17 cellular contexts compared by ENCODE assay signal in the genomic region with DNA sequence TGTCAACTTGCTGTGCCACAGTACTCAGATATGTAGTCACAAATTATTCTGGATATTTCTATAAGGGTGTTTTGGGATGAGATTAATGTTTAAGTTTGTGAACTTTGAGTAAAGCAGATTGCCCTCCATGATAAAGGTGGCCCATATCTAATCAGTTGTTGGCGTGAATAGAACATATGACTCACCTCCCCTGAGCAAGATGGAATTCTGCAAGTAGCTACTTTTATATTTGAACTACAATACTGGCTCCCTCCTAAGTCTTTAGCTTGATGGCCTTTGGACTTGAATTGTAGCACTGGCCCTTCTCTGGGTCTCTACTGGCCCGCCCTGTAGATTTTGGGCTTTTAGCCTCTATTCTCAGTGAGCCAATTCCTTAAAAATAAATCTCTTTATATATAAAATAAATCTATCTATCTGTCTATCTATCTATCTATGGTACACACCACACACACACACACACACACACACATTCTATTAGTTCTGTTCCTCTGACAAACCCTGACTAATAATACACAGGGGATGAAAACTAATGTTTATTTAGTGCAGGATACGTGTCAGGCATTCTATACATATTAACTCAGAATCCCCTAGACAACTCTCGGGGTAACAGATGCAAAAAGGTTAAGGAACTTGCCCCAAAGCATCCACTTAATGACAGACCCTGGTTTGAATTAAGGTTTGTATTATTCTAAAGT. TPM values are rescaled to one million over a fixed set of nuclear protein-coding genes. Genes with fewer than 3 reads are reported as not detected.
DNase-seq lines count a peak whose midpoint lies in the region; ATAC-seq and TF ChIP-seq lines count a peak whose summit lies in the region.
"Had no signal": no experiment of that assay in that cellular context is flagged by ENCODE, and none has a peak within 500 bp of the region (broad histone marks: within the 10 kb centered on the region; RNA-seq: fewer than 3 reads in every experiment).

No MANE protein-coding gene starts in this region.

- POLR2A ChIA-PET in Caco-2 (lab: Charles Lee) (no interaction called here), IMR-90 (lab: Charles Lee; ENCODE audit: unreplicated experiment) (no interaction called here)
- POLR2A ChIA-PET in naive thymus-derived CD4-positive, alpha-beta T cell (lab: Charles Lee) = no interaction called here

- intact Hi-C loops in Caco-2 (cut with micrococcal nuclease; ENCODE audit: unreplicated experiment) (no loop called here), IMR-90 (cut with micrococcal nuclease) (no loop called here), lower lobe of right lung (cut with DNase I) (no loop called here)
- intact Hi-C loops in naive thymus-derived CD4-positive, alpha-beta T cell (cut with micrococcal nuclease) = no loop called here

- H3K4me1 ChIP-seq in Caco-2 = peaks cover 70% of the 10 kb centered on the region
- peaks cover 3% of the 10 kb centered on the region; the same call in 1 of the 2 replicates for H3K4me1 ChIP-seq in IMR-90 (ENCODE audit: control insufficient read depth, insufficient read depth, low read length)
- no peaks in the 10 kb centered on the region for H3K4me1 ChIP-seq in lower lobe of right lung
- no peaks in the 10 kb centered on the region for H3K4me1 ChIP-seq in Peyer's patch
- no peaks in the 10 kb centered on the region for H3K4me1 ChIP-seq in naive thymus-derived CD4-positive, alpha-beta T cell (ENCODE audit: control insufficient read depth in 2 of 2, insufficient read depth in 2 of 2, low read length in 2 of 2)
- H3K4me1 ChIP-seq: right lobe of liver had no signal

- H3K14ac ChIP-seq in IMR-90 (replicated peaks; ENCODE audit: low read depth, low read length) = no peak overlapping the region; the same call in 1 of the 2 replicates

- no peak overlapping the region for H3K23ac ChIP-seq in IMR-90 (ENCODE audit: low read depth, low read length)

- H2AFZ ChIP-seq in IMR-90 (replicated peaks; ENCODE audit: low read length, poor library complexity) = no peak overlapping the region

- no peak overlapping the region for H2AK9ac ChIP-seq in IMR-90 (replicated peaks; ENCODE audit: low read depth, low read length, poor library complexity)

- H3K9me3 ChIP-seq in Caco-2 = peaks cover 4% of the 10 kb centered on the region; the same call in 1 of the 2 replicates
- H3K9me3 ChIP-seq in IMR-90 (ENCODE audit: control insufficient read depth, insufficient read depth, low read length) = no peaks in the 10 kb centered on the region
- no peaks in the 10 kb centered on the region for H3K9me3 ChIP-seq in lower lobe of right lung
- H3K9me3 ChIP-seq in Peyer's patch = no peaks in the 10 kb centered on the region
- H3K9me3 ChIP-seq in naive thymus-derived CD4-positive, alpha-beta T cell (ENCODE audit: control insufficient read depth in 2 of 3, low read length in 3 of 3) = no peaks in the 10 kb centered on the region
- H3K9me3 ChIP-seq: right lobe of liver had no signal

- H3K27ac ChIP-seq in IMR-90 (ENCODE audit: insufficient read depth, low read length) (no peak overlapping the region), lower lobe of right lung (peak overlapping the region; percentile 18), Peyer's patch (no peak overlapping the region)
- no peak overlapping the region for H3K27ac ChIP-seq in naive thymus-derived CD4-positive, alpha-beta T cell (ENCODE audit: low read depth, low read length)
- H3K27ac ChIP-seq: dorsolateral prefrontal cortex, right lobe of liver had no signal

- no TSS peak for BruUV-seq in Caco-2 (replicated peaks; lab: Mats Ljungman, UMichigan)
- no TSS peak for BruUV-seq in IMR-90 (replicated peaks; lab: Mats Ljungman, UMichigan)

- H2AK5ac ChIP-seq in IMR-90 (ENCODE audit: low read depth, low read length) = no peak overlapping the region

- H3K27me3 ChIP-seq in Caco-2 (replicated peaks; ENCODE audit: control insufficient read depth, insufficient read depth, low read length) (no peaks in the 10 kb centered on the region), IMR-90 (ENCODE audit: control insufficient read depth, insufficient read depth, low read length) (no peaks in the 10 kb centered on the region), lower lobe of right lung (ENCODE audit: low read depth) (no peaks in the 10 kb centered on the region), Peyer's patch (no peaks in the 10 kb centered on the region)
- H3K27me3 ChIP-seq in naive thymus-derived CD4-positive, alpha-beta T cell (ENCODE audit: control insufficient read depth in 2 of 2, insufficient read depth in 2 of 2, low read length in 2 of 2) = no peaks in the 10 kb centered on the region
- H3K27me3 ChIP-seq: dorsolateral prefrontal cortex, right lobe of liver had no signal

- H3K36me3 ChIP-seq in Caco-2 (ENCODE audit: control insufficient read depth, insufficient read depth, low read length) = no peaks in the 10 kb centered on the region
- H3K36me3 ChIP-seq in IMR-90 (ENCODE audit: control insufficient read depth, insufficient read depth, low read length) = no peaks in the 10 kb centered on the region
- no peaks in the 10 kb centered on the region for H3K36me3 ChIP-seq in lower lobe of right lung
- H3K36me3 ChIP-seq in Peyer's patch = no peaks in the 10 kb centered on the region
- no peaks in the 10 kb centered on the region for H3K36me3 ChIP-seq in naive thymus-derived CD4-positive, alpha-beta T cell (ENCODE audit: control insufficient read depth in 2 of 3, insufficient read depth in 3 of 3, low read length in 3 of 3)
- H3K36me3 ChIP-seq: right lobe of liver had no signal

- H3K4ac ChIP-seq in IMR-90 (ENCODE audit: low read depth, low read length) = no peak overlapping the region

- H4K8ac ChIP-seq in IMR-90 (ENCODE audit: low read depth in 2 of 2, low read length in 2 of 2) = no peak overlapping the region

- TF ChIP-seq RAD21 in IMR-90 (IDR thresholded peaks at IDR 0.05; ENCODE audit: low read length) = no peak

- H3K27ac Mint-ChIP-seq in Caco-2 (ENCODE audit: unreplicated experiment) = peak overlapping the region; percentile 92
- H3K27ac Mint-ChIP-seq in naive thymus-derived CD4-positive, alpha-beta T cell = no peak overlapping the region
- H3K27ac Mint-ChIP-seq: activated CD4-positive, alpha-beta memory T cell treated with anti-CD3 and anti-CD28 coated beads, Interleukin-2, amount 10 ng/mL, durations not matched to agents 7 days and 5 days; activated T-helper 17 cell treated with anti-CD3 and anti-CD28 coated beads, Interleukin-2, amount 50 U/mL, for 72 hours had no signal

- H3K4me1 Mint-ChIP-seq in Caco-2 (ENCODE audit: low read depth, unreplicated experiment) = peaks cover 39% of the 10 kb centered on the region
- H3K4me1 Mint-ChIP-seq in naive thymus-derived CD4-positive, alpha-beta T cell = no peaks in the 10 kb centered on the region
- H3K4me1 Mint-ChIP-seq: activated T-helper 17 cell treated with anti-CD3 and anti-CD28 coated beads, Interleukin-2, amount 50 U/mL, for 72 hours had no signal

- H3K79me1 ChIP-seq in IMR-90 (ENCODE audit: low read depth in 1 of 2, low read length in 2 of 2) = no peaks in the 10 kb centered on the region

- H4K5ac ChIP-seq in IMR-90 (ENCODE audit: low read depth, low read length) = no peak overlapping the region

- H3K4me3 ChIP-seq in Caco-2 (ENCODE audit: low read depth, low read length) = no peak overlapping the region
- no peak overlapping the region for H3K4me3 ChIP-seq in IMR-90 (ENCODE audit: insufficient read depth, low read depth, low read length)
- no peak overlapping the region for H3K4me3 ChIP-seq in cardiac fibroblast (replicated peaks in 1 of 2; ENCODE audit: low read depth in 2 of 2, low read length in 2 of 2)
- H3K4me3 ChIP-seq in lower lobe of right lung = no peak overlapping the region
- H3K4me3 ChIP-seq in Peyer's patch = no peak overlapping the region
- no peak overlapping the region for H3K4me3 ChIP-seq in naive thymus-derived CD4-positive, alpha-beta T cell (ENCODE audit: low read length)
- H3K4me3 ChIP-seq: dorsolateral prefrontal cortex, right lobe of liver had no signal

- no peak for TF ChIP-seq CTCF in Caco-2 (IDR thresholded peaks at IDR 0.05; ENCODE audit: insufficient read depth in 1 of 2, low read depth in 1 of 2, low read length in 1 of 2, severe bottlenecking in 1 of 2, unreplicated experiment in 1 of 2)
- no peak for TF ChIP-seq CTCF in IMR-90 (conservative IDR thresholded peaks at IDR 0.05; ENCODE audit: low read depth, low read length)
- TF ChIP-seq CTCF in cardiac fibroblast (IDR thresholded peaks at IDR 0.05; ENCODE audit: low read depth, low read length) = no peak
- TF ChIP-seq CTCF in lower lobe of right lung (IDR thresholded peaks at IDR 0.05) = no peak
- no peak for TF ChIP-seq CTCF in Peyer's patch (IDR thresholded peaks at IDR 0.05)

- CTCF ChIA-PET in Caco-2 (lab: Charles Lee) (interaction anchor here (0.7 kb wide), 1 partner anchor 122 kb away, joined by 3 read pairs; no protein-coding TSS in a partner anchor), IMR-90 (lab: Yijun Ruan, JAX) (no interaction called here)
- CTCF ChIA-PET in naive thymus-derived CD4-positive, alpha-beta T cell (lab: Charles Lee) = no interaction called here

- TF ChIP-seq POLR2A in IMR-90 (IDR thresholded peaks at IDR 0.05; ENCODE audit: low read depth, low read length) (no peak), Peyer's patch (IDR thresholded peaks at IDR 0.05) (no peak)

- no peak overlapping the region for H3K9ac ChIP-seq in IMR-90 (ENCODE audit: low read depth, low read length)

- dilution Hi-C loops in IMR-90 (cut with HindIII; ENCODE audit: low sequenced_read_pairs, unreplicated experiment) = no loop called here

- peaks cover 12% of the 10 kb centered on the region for H3K36me3 Mint-ChIP-seq in Caco-2 (ENCODE audit: insufficient read depth, unreplicated experiment)
- H3K36me3 Mint-ChIP-seq in naive thymus-derived CD4-positive, alpha-beta T cell = peaks cover 0 to 9% (median 0%) of the 10 kb centered on the region in 5 donors

- peak overlapping the region; percentile 31; the same call in 1 of the 2 replicates for H2BK20ac ChIP-seq in IMR-90 (ENCODE audit: low read depth, low read length)

- no peak overlapping the region for H3K56ac ChIP-seq in IMR-90 (ENCODE audit: extremely low read depth, insufficient read depth, low read length)

- peak overlapping the region; percentile 31 for H2BK5ac ChIP-seq in IMR-90 (ENCODE audit: low read depth, low read length, poor library complexity, severe bottlenecking)

- no peaks in the 10 kb centered on the region for H4K20me1 ChIP-seq in IMR-90 (ENCODE audit: insufficient read depth, low read length)

- no CpG with 5 or more reads among the region's 4 CpGs for WGBS in IMR-90 (ENCODE audit: extremely low coverage in 2 of 2, insufficient read length in 1 of 2), 2 experiments

- no peak overlapping the region for H4K91ac ChIP-seq in IMR-90 (ENCODE audit: insufficient read depth, low read depth, low read length)

- H3K27me3 Mint-ChIP-seq in Caco-2 (ENCODE audit: insufficient read depth, unreplicated experiment) = no peaks in the 10 kb centered on the region
- no peaks in the 10 kb centered on the region for H3K27me3 Mint-ChIP-seq in naive thymus-derived CD4-positive, alpha-beta T cell
- H3K27me3 Mint-ChIP-seq: activated CD4-positive, alpha-beta memory T cell treated with anti-CD3 and anti-CD28 coated beads, Interleukin-2, amount 10 ng/mL, durations not matched to agents 7 days and 5 days; activated T-helper 17 cell treated with anti-CD3 and anti-CD28 coated beads, Interleukin-2, amount 50 U/mL, for 72 hours had no signal

- peak overlapping the region; percentile 54 for H3K4me3 Mint-ChIP-seq in Caco-2 (ENCODE audit: unreplicated experiment)
- H3K4me3 Mint-ChIP-seq in naive thymus-derived CD4-positive, alpha-beta T cell = no peak overlapping the region
- H3K4me3 Mint-ChIP-seq: activated CD4-positive, alpha-beta memory T cell treated with anti-CD3 and anti-CD28 coated beads, Interleukin-2, amount 10 ng/mL, durations not matched to agents 7 days and 5 days; activated T-helper 17 cell treated with anti-CD3 and anti-CD28 coated beads, Interleukin-2, amount 50 U/mL, for 72 hours; neural crest cell had no signal

- no peak overlapping the region for H3K18ac ChIP-seq in IMR-90 (ENCODE audit: low read depth, low read length)

- DNase-seq in Caco-2 = peak; percentile 39 to 58
- peak; percentile 57 for DNase-seq in IMR-90
- DNase-seq in cardiac fibroblast (ENCODE audit: low read depth in 2 of 2) = peak; percentile 32 to 90
- DNase-seq in lower lobe of right lung = no peak
- DNase-seq in Peyer's patch = no peak
- DNase-seq in naive thymus-derived CD4-positive, alpha-beta T cell = no peak
- no peak for DNase-seq in activated CD8-positive, alpha-beta memory T cell treated with anti-CD3 and anti-CD28 coated beads, Interleukin-2, amount 50 U/mL, for 48 hours
- DNase-seq: activated CD4-positive, alpha-beta memory T cell treated with anti-CD3 and anti-CD28 coated beads, Interleukin-2, amount 10 ng/mL, durations not matched to agents 7 days and 5 days; amygdala; dorsolateral prefrontal cortex; NCI-H2171; right lobe of liver; stimulated activated CD4-positive, alpha-beta T cell treated with anti-CD3 and anti-CD28 coated beads, Interleukin-4, amount 100 ng/mL, for 24 hours had no signal

- ATAC-seq in IMR-90 (ENCODE audit: low read depth) (peak; percentile 51), lower lobe of right lung (peak in 1 of 2 donors; percentile 63), HG02798 (IDR thresholded peaks at IDR 0.05; ENCODE audit: poor library complexity, unreplicated experiment) (no peak)
- ATAC-seq in naive thymus-derived CD4-positive, alpha-beta T cell = no peak
- ATAC-seq: activated T-helper 17 cell treated with anti-CD3 and anti-CD28 coated beads, Interleukin-2, amount 50 U/mL, for 72 hours; right lobe of liver had no signal

- in situ Hi-C loops in IMR-90 (cut with MboI; ENCODE audit: low sequenced_read_pairs) = no loop called here

- no peak overlapping the region for H3K4me2 ChIP-seq in IMR-90 (ENCODE audit: low read depth, low read length)

- no peak overlapping the region; the same call in 1 of the 2 replicates for H2BK120ac ChIP-seq in IMR-90 (ENCODE audit: low read depth, low read length)

- H3K9me1 ChIP-seq in IMR-90 (ENCODE audit: insufficient read depth, low read length) = no peaks in the 10 kb centered on the region

- no peak overlapping the region; the same call in 2 of the 3 replicates for H2BK15ac ChIP-seq in IMR-90 (ENCODE audit: low read depth, low read length)

- peaks cover 26% of the 10 kb centered on the region for H3K9me3 Mint-ChIP-seq in Caco-2 (ENCODE audit: unreplicated experiment)
- peaks cover 0 to 2% (median 0%) of the 10 kb centered on the region in 11 donors for H3K9me3 Mint-ChIP-seq in naive thymus-derived CD4-positive, alpha-beta T cell
- H3K9me3 Mint-ChIP-seq: activated CD4-positive, alpha-beta memory T cell treated with anti-CD3 and anti-CD28 coated beads, Interleukin-2, amount 10 ng/mL, durations not matched to agents 7 days and 5 days; activated T-helper 17 cell treated with anti-CD3 and anti-CD28 coated beads, Interleukin-2, amount 50 U/mL, for 72 hours had no signal

RNA-seq across cellular contexts. Expression of gene PDC, which starts 37.9 kb away (rescaled TPM):
- not detected in 2 replicates for total RNA-seq in Caco-2 (2022)
- total RNA-seq in IMR-90 (2012; rRNA removed) = not detected in 2 replicates
- polyA plus RNA-seq in IMR-90 (2012; rRNA removed) = not detected in 2 replicates
- not detected in 2 replicates for polyA plus RNA-seq in IMR-90 (2012; cell fraction: cytosol; rRNA removed)
- not detected in 2 replicates for polyA plus RNA-seq in IMR-90 (2012; cell fraction: nucleus; rRNA removed; ENCODE audit: low replicate concordance)
- not detected for total RNA-seq in lower lobe of right lung
- not detected for total RNA-seq in Peyer's patch
- total RNA-seq in naive thymus-derived CD4-positive, alpha-beta T cell = not detected
- polyA plus RNA-seq in naive thymus-derived CD4-positive, alpha-beta T cell = not detected
- total RNA-seq: activated CD4-positive, alpha-beta memory T cell treated with anti-CD3 and anti-CD28 coated beads, Interleukin-2, amount 10 ng/mL, durations not matched to agents 7 days and 5 days; activated T-helper 17 cell treated with anti-CD3 and anti-CD28 coated beads, Interleukin-2, amount 50 U/mL, for 72 hours; neural crest cell; right lobe of liver; SK-MEL-5 had no signal

Comparison
In these comparisons a context has a peak if more than half of its experiments do, and no peak if none do; other contexts are left out.
1. DNase-seq: peak in Caco-2 (2 of 2), IMR-90 (single experiment) and cardiac fibroblast (2 of 2); none in lower lobe of right lung (single experiment), Peyer's patch (0 of 3), naive thymus-derived CD4-positive, alpha-beta T cell (0 of 9) and activated CD8-positive, alpha-beta memory T cell treated with anti-CD3 and anti-CD28 coated beads, Interleukin-2, amount 50 U/mL, for 48 hours (single experiment).